16 cellular contexts compared by ENCODE assay signal in the genomic region with DNA sequence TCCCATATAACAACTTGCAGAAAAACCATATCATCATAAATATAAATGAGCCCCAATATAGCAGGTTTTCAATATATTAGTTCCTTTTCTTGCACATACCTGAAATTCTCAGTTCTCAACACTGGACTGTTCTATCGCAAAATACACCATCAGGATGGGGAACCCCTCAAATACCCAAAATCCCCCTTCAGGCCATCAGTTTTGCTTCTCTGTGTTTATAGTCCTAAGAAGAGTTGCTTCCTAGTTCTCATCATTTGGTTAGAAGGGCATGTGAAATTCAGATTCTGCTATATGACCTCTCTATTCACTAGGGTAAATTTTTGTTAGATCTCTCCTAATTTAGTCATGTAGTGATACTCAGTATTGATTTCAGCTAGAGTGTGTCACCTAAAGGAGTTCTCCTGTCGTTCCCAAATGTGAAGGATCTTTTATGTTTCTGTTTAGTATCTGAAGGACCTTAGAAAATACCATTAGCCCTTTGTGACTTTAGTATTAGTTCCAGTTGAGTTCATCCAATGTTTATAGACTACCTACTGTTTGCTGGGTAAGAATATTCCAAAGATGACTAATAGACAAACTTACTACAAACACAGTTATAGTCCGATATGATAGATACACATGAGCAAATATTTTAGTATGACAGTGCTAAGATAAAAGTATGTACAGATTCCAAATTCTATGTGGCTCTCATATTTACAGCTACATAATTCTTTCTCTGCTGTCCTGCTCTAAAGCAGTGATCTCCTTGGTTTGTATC.
DNase-seq lines count a peak whose midpoint lies in the region; ATAC-seq lines count a peak whose summit lies in the region.
"Had no signal": no experiment of that assay in that cellular context is flagged by ENCODE, and none has a peak within 500 bp of the region (broad histone marks: within the 10 kb centered on the region; RNA-seq: fewer than 3 reads in every experiment).

No MANE protein-coding gene starts in this region.

- H3K4me1 Mint-ChIP-seq in stimulated activated memory B cell treated with anti-CD40 and anti-IgM and Interleukin-4, amounts not matched to agents 10 μg/mL and 1 μg/mL and 100 μg/mL, for 72 hours, result no peaks in the 10 kb centered on the region

- H3K4me3 Mint-ChIP-seq in stimulated activated memory B cell treated with anti-CD40 and anti-IgM and Interleukin-4, amounts not matched to agents 10 μg/mL and 1 μg/mL and 100 μg/mL, for 72 hours, result no peak overlapping the region
- H3K4me3 Mint-ChIP-seq: CD8-positive, alpha-beta T cell had no signal

- no peaks in the 10 kb centered on the region for H3K27me3 Mint-ChIP-seq in stimulated activated memory B cell treated with anti-CD40 and anti-IgM and Interleukin-4, amounts not matched to agents 10 μg/mL and 1 μg/mL and 100 μg/mL, for 72 hours

- H3K36me3 Mint-ChIP-seq in stimulated activated memory B cell treated with anti-CD40 and anti-IgM and Interleukin-4, amounts not matched to agents 10 μg/mL and 1 μg/mL and 100 μg/mL, for 72 hours, result peaks cover 55% of the 10 kb centered on the region

- H3K9me3 Mint-ChIP-seq in stimulated activated memory B cell treated with anti-CD40 and anti-IgM and Interleukin-4, amounts not matched to agents 10 μg/mL and 1 μg/mL and 100 μg/mL, for 72 hours, result peaks cover 3% of the 10 kb centered on the region

- DNase-seq in NCI-H187 treated with DMSO at 0.1 percent for 48 hours (lab: John Stamatoyannopoulos, UW), result peak; percentile 7
- DNase-seq in NCI-H187 (lab: John Stamatoyannopoulos, UW), result no peak
- DNase-seq in M059J (ENCODE audit: low read depth), result peak; percentile 68
- DNase-seq in cerebellar nuclear complex (lab: John Stamatoyannopoulos, UW), result no peak
- no peak for DNase-seq in activated CD4-positive, alpha-beta T cell treated with anti-CD3 and anti-CD28 coated beads for 1 hour
- no peak for DNase-seq in amniotic stem cell (lab: John Stamatoyannopoulos, UW)
- DNase-seq: activated naive CD4-positive, alpha-beta T cell treated with Interleukin-2 at 50 U/mL for 16 hours; caudate nucleus; CD8-positive, alpha-beta T cell; glutamatergic neuron; MG63; NCI-H2171; SJCRH30; stimulated activated CD4-positive, alpha-beta T cell treated with anti-CD3 and anti-CD28 coated beads, Interleukin-12 subunit alpha, Interleukin-12 subunit beta, amount 100 ng/mL, for 4 hours had no signal

- peak; percentile 73 for ATAC-seq in GM21717 (IDR thresholded peaks at IDR 0.05; ENCODE audit: unreplicated experiment)
- ATAC-seq in stimulated activated memory B cell treated with anti-CD40 and anti-IgM and Interleukin-4, amounts not matched to agents 10 μg/mL and 1 μg/mL and 100 μg/mL, for 72 hours, result peak; percentile 47
- ATAC-seq: CD8-positive, alpha-beta T cell had no signal

- H3K27ac Mint-ChIP-seq in stimulated activated memory B cell treated with anti-CD40 and anti-IgM and Interleukin-4, amounts not matched to agents 10 μg/mL and 1 μg/mL and 100 μg/mL, for 72 hours, result peak overlapping the region; percentile 14
- H3K27ac Mint-ChIP-seq: CD8-positive, alpha-beta T cell had no signal

Comparison
In these comparisons a context has a peak if more than half of its experiments do, and no peak if none do; other contexts are left out.
1. DNase-seq: peak in NCI-H187 treated with DMSO at 0.1 percent for 48 hours (single experiment) and M059J (single experiment); none in NCI-H187 (0 of 2), cerebellar nuclear complex (0 of 2), activated CD4-positive, alpha-beta T cell treated with anti-CD3 and anti-CD28 coated beads for 1 hour (single experiment) and amniotic stem cell (single experiment).